In genomic region chr12:76006028-76006916, GRCh38 we compare ENCODE assay signal across 18 cellular contexts.
DNase-seq lines count a peak whose midpoint lies in the region; ATAC-seq and TF ChIP-seq lines count a peak whose summit lies in the region.
"Had no signal": no experiment of that assay in that cellular context is flagged by ENCODE, and none has a peak within 500 bp of the region (broad histone marks: within the 10 kb centered on the region; RNA-seq: fewer than 3 reads in every experiment).

No MANE protein-coding gene starts in this region.

- H3K9me3 ChIP-seq in HUES48 (ENCODE audit: control insufficient read depth, insufficient read depth, low read length): peaks cover 7% of the 10 kb centered on the region; the same call in 1 of the 2 replicates
- peaks cover 6% of the 10 kb centered on the region for H3K9me3 ChIP-seq in WERI-Rb-1 (ENCODE audit: severe bottlenecking)
- H3K9me3 ChIP-seq: esophagus muscularis mucosa, gastrocnemius medialis, lower lobe of right lung, neutrophil, prostate gland had no signal

- H3K36me3 ChIP-seq in HUES48 (ENCODE audit: control insufficient read depth, insufficient read depth, low read length) (no peaks in the 10 kb centered on the region), WERI-Rb-1 (peaks cover 14% of the 10 kb centered on the region)
- H3K36me3 ChIP-seq: esophagus muscularis mucosa, gastrocnemius medialis, lower lobe of right lung, neutrophil, prostate gland had no signal

- H3K4me1 ChIP-seq in HUES48 (ENCODE audit: control insufficient read depth, insufficient read depth, low read length): peaks cover 36% of the 10 kb centered on the region
- H3K4me1 ChIP-seq: esophagus muscularis mucosa, gastrocnemius medialis, lower lobe of right lung, prostate gland had no signal

- H3K9ac ChIP-seq in HUES48 (ENCODE audit: low read depth, low read length): no peak overlapping the region

- H3K27me3 ChIP-seq in HUES48 (ENCODE audit: control insufficient read depth, insufficient read depth, low read length) (no peaks in the 10 kb centered on the region), WERI-Rb-1 (ENCODE audit: insufficient read depth, low read depth, severe bottlenecking) (no peaks in the 10 kb centered on the region)
- H3K27me3 ChIP-seq: esophagus muscularis mucosa, gastrocnemius medialis had no signal

- H3K27ac ChIP-seq in HUES48 (ENCODE audit: low read depth, low read length): peak overlapping the region; percentile 39
- peak overlapping the region; percentile 51; the same call in 1 of the 2 replicates for H3K27ac ChIP-seq in WERI-Rb-1
- H3K27ac ChIP-seq: coronary artery, esophagus muscularis mucosa, gastrocnemius medialis, lower lobe of right lung, neutrophil, prostate gland had no signal

- peak; percentile 52 for DNase-seq in COR-L47 (lab: John Stamatoyannopoulos, UW)
- DNase-seq in NCI-H2171 treated with DMSO at 0.1 percent for 48 hours (lab: John Stamatoyannopoulos, UW): peak; percentile 98
- DNase-seq in WERI-Rb-1: peak; percentile 38
- DNase-seq in SW 1271 (lab: John Stamatoyannopoulos, UW): no peak
- DNase-seq in RPMI8226: no peak
- DNase-seq: activated CD4-positive, alpha-beta T cell treated with anti-CD3 and anti-CD28 coated beads for 4 hours; activated naive CD4-positive, alpha-beta T cell treated with anti-CD3 and anti-CD28 coated beads, Interleukin-2, amount 50 U/mL, for 16 hours; activated T-cell treated with anti-CD3 and anti-CD28 coated beads, Interleukin-2, amount 50 U/mL, for 48 hours; gastrocnemius medialis; GF-D8; lower lobe of right lung; T-helper 1 cell had no signal

- ATAC-seq in HG03045 (IDR thresholded peaks at IDR 0.05; ENCODE audit: unreplicated experiment): no peak
- ATAC-seq: gastrocnemius medialis, lower lobe of right lung had no signal

- H3K4me3 ChIP-seq in HUES48 (ENCODE audit: low read depth, low read length) (no peak overlapping the region), WERI-Rb-1 (ENCODE audit: low read depth, low read length) (no peak overlapping the region)
- H3K4me3 ChIP-seq: coronary artery, esophagus muscularis mucosa, gastrocnemius medialis, lower lobe of right lung, prostate gland had no signal

- no peak for TF ChIP-seq CTCF in WERI-Rb-1 (IDR thresholded peaks at IDR 0.05; ENCODE audit: low read depth, low read length)

Comparison
In these comparisons a context has a peak if more than half of its experiments do, and no peak if none do; other contexts are left out.
1. DNase-seq: peak in COR-L47 (single experiment), NCI-H2171 treated with DMSO at 0.1 percent for 48 hours (single experiment) and WERI-Rb-1 (single experiment); none in SW 1271 (0 of 2) and RPMI8226 (single experiment).